In genomic region chr16:75248142-75248535, GRCh38 we compare ENCODE assay signal across 10 cellular contexts. TPM values are rescaled to one million over a fixed set of nuclear protein-coding genes. Genes with fewer than 3 reads are reported as not detected.
DNase-seq lines count a peak whose midpoint lies in the region; ATAC-seq, FAIRE-seq and TF ChIP-seq lines count a peak whose summit lies in the region.
"Had no signal": no experiment of that assay in that cellular context is flagged by ENCODE, and none has a peak within 500 bp of the region (broad histone marks: within the 10 kb centered on the region; RNA-seq: fewer than 3 reads in every experiment).

No MANE protein-coding gene starts in this region.

- no peaks in the 10 kb centered on the region for H3K9me3 Mint-ChIP-seq in osteocyte (ENCODE audit: unreplicated experiment)
- H3K9me3 Mint-ChIP-seq in T-helper 2 cell treated with Interferon-gamma antibody and Interleukin-4, amounts not matched to agents 5 μg/mL and 100 μg/mL, for 36 hours, result no peaks in the 10 kb centered on the region

- CTCF ChIA-PET in A549 (lab: Yijun Ruan, JAX), result interaction anchor here (1.1 to 11.7 kb wide), 3 partner anchors 14 to 137 kb away, joined by 3 to 139 read pairs (median 3); no protein-coding TSS in a partner anchor

- TF ChIP-seq CTCF in A549 (IDR thresholded peaks at IDR 0.05) (no peak), WI38 (IDR thresholded peaks at IDR 0.05; ENCODE audit: low read depth, low read length) (no peak), gastroesophageal sphincter (IDR thresholded peaks at IDR 0.05) (no peak), osteocyte (IDR thresholded peaks at IDR 0.05) (no peak)

- no peaks in the 10 kb centered on the region for H3K27me3 Mint-ChIP-seq in osteocyte (ENCODE audit: unreplicated experiment)
- peaks cover 48% of the 10 kb centered on the region for H3K27me3 Mint-ChIP-seq in T-helper 2 cell treated with Interferon-gamma antibody and Interleukin-4, amounts not matched to agents 5 μg/mL and 100 μg/mL, for 36 hours (ENCODE audit: low read depth)

- ATAC-seq in A549 (no peak), gastroesophageal sphincter (no peak), GM21528 (IDR thresholded peaks at IDR 0.05; ENCODE audit: low FRiP score, unreplicated experiment) (no peak)

- TF ChIP-seq POLR2A in A549 (IDR thresholded peaks at IDR 0.05; ENCODE audit: low read length), result no peak
- no peak for TF ChIP-seq POLR2A in gastroesophageal sphincter (IDR thresholded peaks at IDR 0.05)

- POLR2A ChIA-PET in A549 (lab: Yijun Ruan, JAX), result no interaction called here

- TF ChIP-seq EP300 in A549 (IDR thresholded peaks at IDR 0.05), result no peak
- TF ChIP-seq EP300 in gastroesophageal sphincter (IDR thresholded peaks at IDR 0.05), result no peak

- H3K27me3 ChIP-seq in gastroesophageal sphincter, result no peaks in the 10 kb centered on the region

- H3K4me3 ChIP-seq in A549 (no peak overlapping the region), WI38 (ENCODE audit: low read depth, low read length) (peak overlapping the region; percentile 93), gastroesophageal sphincter (no peak overlapping the region)

- H3K4me3 Mint-ChIP-seq in osteocyte (ENCODE audit: unreplicated experiment), result peak overlapping the region; percentile 59
- no peak overlapping the region for H3K4me3 Mint-ChIP-seq in T-helper 2 cell treated with Interferon-gamma antibody and Interleukin-4, amounts not matched to agents 5 μg/mL and 100 μg/mL, for 36 hours
- H3K4me3 Mint-ChIP-seq: activated naive CD8-positive, alpha-beta T cell had no signal

- H3K27ac ChIP-seq in A549, result peak overlapping the region in 1 of 2 experiments; percentile 99; a peak in 3 of 6 replicates
- peak overlapping the region in 3 of 4 donors; percentile 92 to 97 (median 95) for H3K27ac ChIP-seq in gastroesophageal sphincter

- H3K36me3 Mint-ChIP-seq in osteocyte (ENCODE audit: unreplicated experiment), result no peaks in the 10 kb centered on the region
- no peaks in the 10 kb centered on the region for H3K36me3 Mint-ChIP-seq in T-helper 2 cell treated with Interferon-gamma antibody and Interleukin-4, amounts not matched to agents 5 μg/mL and 100 μg/mL, for 36 hours (ENCODE audit: low read depth)
- H3K36me3 Mint-ChIP-seq: activated naive CD8-positive, alpha-beta T cell had no signal

- H3K4me1 ChIP-seq in A549 (peaks cover 84% of the 10 kb centered on the region), gastroesophageal sphincter (peaks cover 13 to 97% (median 82%) of the 10 kb centered on the region in 3 donors)

- H3K9me3 ChIP-seq in A549 (no peaks in the 10 kb centered on the region), gastroesophageal sphincter (no peaks in the 10 kb centered on the region)

- TF ChIP-seq RAD21 in A549 (conservative IDR thresholded peaks at IDR 0.05 in 1 of 2, IDR thresholded peaks at IDR 0.05 in 1 of 2), result no peak

- H3K36me3 ChIP-seq in gastroesophageal sphincter, result no peaks in the 10 kb centered on the region

- no peak for FAIRE-seq in A549 (lab: Jason Lieb, UNC)
- FAIRE-seq: GM19239 had no signal

- intact Hi-C loops in posterior vena cava (cut with DNase I), result no loop called here

- WGBS in A549 (ENCODE audit: missing lambda C conversion rate), result 93% methylated on average over 10 of the region's 13 CpGs
- 65% methylated on average over 4 of the region's 13 CpGs; no CpG with 5 or more reads in 1 of the 2 donors for WGBS in gastroesophageal sphincter (ENCODE audit: low coverage in 1 of 2), 2 donors

- H3K4me1 Mint-ChIP-seq in osteocyte (ENCODE audit: unreplicated experiment), result peaks cover 85% of the 10 kb centered on the region
- H3K4me1 Mint-ChIP-seq in T-helper 2 cell treated with Interferon-gamma antibody and Interleukin-4, amounts not matched to agents 5 μg/mL and 100 μg/mL, for 36 hours (ENCODE audit: low read depth), result no peaks in the 10 kb centered on the region

- 0 out of 3 replicates have a peak overlapping the region, but pooled peaks have one; percentile 6 for H3K4me2 ChIP-seq in A549

- peak overlapping the region; percentile 98 for H3K27ac Mint-ChIP-seq in osteocyte (ENCODE audit: unreplicated experiment)
- no peak overlapping the region for H3K27ac Mint-ChIP-seq in T-helper 2 cell treated with Interferon-gamma antibody and Interleukin-4, amounts not matched to agents 5 μg/mL and 100 μg/mL, for 36 hours
- H3K27ac Mint-ChIP-seq: activated naive CD8-positive, alpha-beta T cell had no signal

- DNase-seq in A549 (ENCODE audit: low read depth in 1 of 2, low spot score in 1 of 2) (no peak), osteocyte (ENCODE audit: extremely low spot score, unreplicated experiment) (no peak), UCSD-AML1 (lab: John Stamatoyannopoulos, UW; ENCODE audit: unreplicated experiment) (no peak), posterior vena cava (ENCODE audit: low spot score) (no peak)
- no peak for DNase-seq in T-helper 2 cell treated with Interferon-gamma antibody and Interleukin-4, amounts not matched to agents 5 μg/mL and 100 μg/mL, for 36 hours (ENCODE audit: low spot score)

TF ChIP-seq in A549, 52 proteins besides CTCF, POLR2A, EP300 and RAD21:
- TF ChIP-seq HDAC2 (IDR thresholded peaks at IDR 0.05), result no peak
- no peak for TF ChIP-seq BHLHE40 (IDR thresholded peaks at IDR 0.05; ENCODE audit: low read depth, low read length)
- no peak for TF ChIP-seq PHF8 (IDR thresholded peaks at IDR 0.05; ENCODE audit: borderline replicate concordance, low read depth)
- no peak for TF ChIP-seq EHMT2 (IDR thresholded peaks at IDR 0.05; ENCODE audit: low read depth)
- no peak for TF ChIP-seq SMC3 (IDR thresholded peaks at IDR 0.05)
- TF ChIP-seq PBX3 (IDR thresholded peaks at IDR 0.05), result no peak
- no peak for TF ChIP-seq NFE2L2 (conservative IDR thresholded peaks at IDR 0.05; ENCODE audit: low read length)

RNA-seq across cellular contexts. Expression of gene BCAR1, which starts 3.3 kb away (rescaled TPM):
- polyA plus RNA-seq in A549 (2011; rRNA removed) (8.3 and 10.2 TPM in 2 replicates), A549 (2017; fragmentation: RNase III; extraction: RNeasy Plus Mini Kit Qiagen cat#74134 plus additional on column Dnase treatment) (34.2 to 35.9 TPM (median 35.8 TPM) in 3 replicates)
- polyA plus RNA-seq in A549 (2012; cell fraction: cytosol; rRNA removed), result 35.4 and 50.7 TPM in 2 replicates
- polyA plus RNA-seq in A549 (2012; cell fraction: nucleus; rRNA removed), result 81.8 and 122 TPM in 2 replicates
- 12.3 and 12.9 TPM in 2 replicates for polyA minus RNA-seq in A549 (2011; rRNA and poly(A)+ RNA removed)
- total RNA-seq in gastroesophageal sphincter (10 to 100 TPM; 34.6 to 63.7 (median 37.0) TPM), osteocyte (126 and 138 TPM in 2 replicates), posterior vena cava (100 to 1,000 TPM in 1 of 2 donors, 10 to 100 TPM in 1; 48.7 to 104 TPM)

RNA-seq across cellular contexts. Expression of gene CTRB1, which starts 29.4 kb away (rescaled TPM):
- polyA plus RNA-seq in A549 (2011; rRNA removed) (not detected in 2 replicates), A549 (2017; fragmentation: RNase III; extraction: RNeasy Plus Mini Kit Qiagen cat#74134 plus additional on column Dnase treatment) (not detected in 3 replicates)
- polyA plus RNA-seq in A549 (2012; cell fraction: cytosol; rRNA removed), result not detected in 2 replicates
- 0.06 TPM in 1 of 2 replicates, not detected in the other for polyA plus RNA-seq in A549 (2012; cell fraction: nucleus; rRNA removed)
- not detected in 2 replicates for polyA minus RNA-seq in A549 (2011; rRNA and poly(A)+ RNA removed)
- total RNA-seq in gastroesophageal sphincter (not detected), osteocyte (not detected in 2 replicates), posterior vena cava (1 to 10 TPM in 1 of 2 donors, not detected in 1; 4.0 TPM)

RNA-seq across cellular contexts. Expression of gene CTRB2, which starts 41.2 kb away (rescaled TPM):
- not detected in 2 replicates for polyA plus RNA-seq in A549 (2011; rRNA removed)
- polyA plus RNA-seq in A549 (2012; cell fraction: cytosol; rRNA removed), result not detected in 2 replicates
- not detected in 2 replicates for polyA plus RNA-seq in A549 (2012; cell fraction: nucleus; rRNA removed)
- not detected in 3 replicates for polyA plus RNA-seq in A549 (2017; fragmentation: RNase III; extraction: RNeasy Plus Mini Kit Qiagen cat#74134 plus additional on column Dnase treatment)
- not detected in 2 replicates for polyA minus RNA-seq in A549 (2011; rRNA and poly(A)+ RNA removed)
- total RNA-seq in gastroesophageal sphincter, result not detected
- total RNA-seq in osteocyte, result not detected in 2 replicates
- total RNA-seq in posterior vena cava, result 1 to 10 TPM in 1 of 2 donors, under 1 TPM in 1; 0.79 to 9.1 TPM
